14 cellular contexts compared by ENCODE assay signal in genomic region chr5:139749242-139749641, GRCh38. TPM values are rescaled to one million over a fixed set of nuclear protein-coding genes. Genes with fewer than 3 reads are reported as not detected.
DNase-seq lines count a peak whose midpoint lies in the region; ATAC-seq and TF ChIP-seq lines count a peak whose summit lies in the region.
"Had no signal": no experiment of that assay in that cellular context is flagged by ENCODE, and none has a peak within 500 bp of the region (broad histone marks: within the 10 kb centered on the region; RNA-seq: fewer than 3 reads in every experiment).

No MANE protein-coding gene starts in this region.

- no peak for ATAC-seq in activated CD8-positive, alpha-beta T cell treated with anti-CD3 and anti-CD28 coated beads for 36 hours
- no peak for ATAC-seq in activated CD8-positive, alpha-beta T cell treated with anti-CD3 and anti-CD28 coated beads, Interleukin-2, amount 10 ng/mL, durations not matched to agents 7 days and 5 days
- no peak for ATAC-seq in HG02623 (IDR thresholded peaks at IDR 0.05; ENCODE audit: unreplicated experiment)
- ATAC-seq: activated CD4-positive, CD25-positive, alpha-beta regulatory T cell treated with anti-CD3 and anti-CD28 coated beads, Interleukin-2, amount 50 U/mL, for 24 hours; activated naive CD4-positive, alpha-beta T cell treated with anti-CD3 and anti-CD28 coated beads, Interleukin-2, amount 50 U/mL, for 72 hours had no signal

- peak; percentile 34 for DNase-seq in activated CD8-positive, alpha-beta T cell treated with anti-CD3 and anti-CD28 coated beads for 36 hours
- no peak for DNase-seq in activated CD8-positive, alpha-beta T cell treated with anti-CD3 and anti-CD28 coated beads, Interleukin-2, amount 10 ng/mL, durations not matched to agents 7 days and 5 days
- no peak for DNase-seq in dorsolateral prefrontal cortex
- DNase-seq in osteocyte (ENCODE audit: extremely low spot score, unreplicated experiment): no peak
- DNase-seq in T-helper 9 cell: no peak
- no peak for DNase-seq in T-helper 2 cell treated with Interferon-gamma antibody and Interleukin-4, amounts not matched to agents 5 μg/mL and 100 μg/mL, for 36 hours (ENCODE audit: low spot score)
- DNase-seq: GDM1, kidney, NCI-H510A treated with DMSO at 0.1 percent for 48 hours, SIG-M5 had no signal

- intact Hi-C loops in activated CD8-positive, alpha-beta T cell treated with anti-CD3 and anti-CD28 coated beads for 36 hours (cut with micrococcal nuclease): loop anchor here (5.0 kb wide), 1 partner anchor 112 kb away; no protein-coding TSS in a partner anchor
- intact Hi-C loops in dorsolateral prefrontal cortex (cut with DNase I): loop anchor here in 1 of 2 donors (5.0 kb wide), 1 partner anchor 52 kb away; no protein-coding TSS in a partner anchor

- CTCF ChIA-PET in activated CD8-positive, alpha-beta T cell treated with anti-CD3 and anti-CD28 coated beads for 36 hours (lab: Charles Lee): interaction anchor here (1.1 to 9.5 kb wide), 6 partner anchors 16 to 220 kb away, joined by 3 to 86 read pairs (median 6); no protein-coding TSS in a partner anchor
- CTCF ChIA-PET in activated CD8-positive, alpha-beta T cell treated with anti-CD3 and anti-CD28 coated beads, Interleukin-2, amount 10 ng/mL, durations not matched to agents 7 days and 5 days (lab: Charles Lee): interaction anchor here (1.4 to 2.9 kb wide), 2 partner anchors 17 to 115 kb away, joined by 4 to 15 read pairs; no protein-coding TSS in a partner anchor

- no peak overlapping the region for H3K4me3 ChIP-seq in dorsolateral prefrontal cortex

- H3K36me3 Mint-ChIP-seq in activated CD8-positive, alpha-beta T cell treated with anti-CD3 and anti-CD28 coated beads for 36 hours (ENCODE audit: low read depth): no peaks in the 10 kb centered on the region
- H3K36me3 Mint-ChIP-seq in activated CD8-positive, alpha-beta T cell treated with anti-CD3 and anti-CD28 coated beads, Interleukin-2, amount 10 ng/mL, durations not matched to agents 7 days and 5 days (ENCODE audit: low read depth): no peaks in the 10 kb centered on the region
- no peaks in the 10 kb centered on the region for H3K36me3 Mint-ChIP-seq in osteocyte (ENCODE audit: unreplicated experiment)
- peaks cover 2% of the 10 kb centered on the region for H3K36me3 Mint-ChIP-seq in T-helper 2 cell treated with Interferon-gamma antibody and Interleukin-4, amounts not matched to agents 5 μg/mL and 100 μg/mL, for 36 hours (ENCODE audit: low read depth)
- H3K36me3 Mint-ChIP-seq: activated naive CD4-positive, alpha-beta T cell treated with anti-CD3 and anti-CD28 coated beads, Interleukin-2, amount 50 U/mL, for 72 hours had no signal

- H3K27ac Mint-ChIP-seq in activated CD8-positive, alpha-beta T cell treated with anti-CD3 and anti-CD28 coated beads for 36 hours: no peak overlapping the region
- H3K27ac Mint-ChIP-seq in activated CD8-positive, alpha-beta T cell treated with anti-CD3 and anti-CD28 coated beads, Interleukin-2, amount 10 ng/mL, durations not matched to agents 7 days and 5 days: no peak overlapping the region
- H3K27ac Mint-ChIP-seq in osteocyte (ENCODE audit: unreplicated experiment): peak overlapping the region; percentile 99
- H3K27ac Mint-ChIP-seq in T-helper 2 cell treated with Interferon-gamma antibody and Interleukin-4, amounts not matched to agents 5 μg/mL and 100 μg/mL, for 36 hours: no peak overlapping the region
- H3K27ac Mint-ChIP-seq: activated naive CD4-positive, alpha-beta T cell treated with anti-CD3 and anti-CD28 coated beads, Interleukin-2, amount 50 U/mL, for 72 hours had no signal

- no peak for TF ChIP-seq RAD21 in Ishikawa (IDR thresholded peaks at IDR 0.05; ENCODE audit: low read depth)

- no peaks in the 10 kb centered on the region for H3K9me3 Mint-ChIP-seq in activated CD8-positive, alpha-beta T cell treated with anti-CD3 and anti-CD28 coated beads for 36 hours
- no peaks in the 10 kb centered on the region for H3K9me3 Mint-ChIP-seq in activated CD8-positive, alpha-beta T cell treated with anti-CD3 and anti-CD28 coated beads, Interleukin-2, amount 10 ng/mL, durations not matched to agents 7 days and 5 days (ENCODE audit: insufficient read depth)
- no peaks in the 10 kb centered on the region for H3K9me3 Mint-ChIP-seq in osteocyte (ENCODE audit: unreplicated experiment)
- no peaks in the 10 kb centered on the region for H3K9me3 Mint-ChIP-seq in T-helper 2 cell treated with Interferon-gamma antibody and Interleukin-4, amounts not matched to agents 5 μg/mL and 100 μg/mL, for 36 hours
- H3K9me3 Mint-ChIP-seq: activated naive CD4-positive, alpha-beta T cell treated with anti-CD3 and anti-CD28 coated beads, Interleukin-2, amount 50 U/mL, for 72 hours had no signal

- no peak overlapping the region for H3K4me3 Mint-ChIP-seq in activated CD8-positive, alpha-beta T cell treated with anti-CD3 and anti-CD28 coated beads for 36 hours
- H3K4me3 Mint-ChIP-seq in activated CD8-positive, alpha-beta T cell treated with anti-CD3 and anti-CD28 coated beads, Interleukin-2, amount 10 ng/mL, durations not matched to agents 7 days and 5 days: no peak overlapping the region
- H3K4me3 Mint-ChIP-seq in osteocyte (ENCODE audit: unreplicated experiment): no peak overlapping the region
- no peak overlapping the region for H3K4me3 Mint-ChIP-seq in T-helper 2 cell treated with Interferon-gamma antibody and Interleukin-4, amounts not matched to agents 5 μg/mL and 100 μg/mL, for 36 hours

- peak overlapping the region in 56 of 59 donors; percentile 26 to 100 (median 97) for H3K27ac ChIP-seq in dorsolateral prefrontal cortex

- TF ChIP-seq CTCF in activated CD8-positive, alpha-beta T cell treated with anti-CD3 and anti-CD28 coated beads for 36 hours (IDR thresholded peaks at IDR 0.05): no peak
- TF ChIP-seq CTCF in dorsolateral prefrontal cortex (IDR thresholded peaks at IDR 0.05 in 54 of 56, conservative IDR thresholded peaks at IDR 0.05 in 2 of 56; ENCODE audit: low read depth in 1 of 56, partially characterized antibody in 56 of 56): no peak
- no peak for TF ChIP-seq CTCF in osteocyte (IDR thresholded peaks at IDR 0.05)

- TF ChIP-seq EP300 in Ishikawa (IDR thresholded peaks at IDR 0.05; ENCODE audit: borderline replicate concordance): no peak

- peaks cover 13% of the 10 kb centered on the region for H3K27me3 Mint-ChIP-seq in activated CD8-positive, alpha-beta T cell treated with anti-CD3 and anti-CD28 coated beads for 36 hours
- H3K27me3 Mint-ChIP-seq in activated CD8-positive, alpha-beta T cell treated with anti-CD3 and anti-CD28 coated beads, Interleukin-2, amount 10 ng/mL, durations not matched to agents 7 days and 5 days (ENCODE audit: low read depth): peaks cover 52% of the 10 kb centered on the region
- no peaks in the 10 kb centered on the region for H3K27me3 Mint-ChIP-seq in osteocyte (ENCODE audit: unreplicated experiment)
- H3K27me3 Mint-ChIP-seq in T-helper 2 cell treated with Interferon-gamma antibody and Interleukin-4, amounts not matched to agents 5 μg/mL and 100 μg/mL, for 36 hours (ENCODE audit: low read depth): peaks cover 51% of the 10 kb centered on the region

- H3K27me3 ChIP-seq in dorsolateral prefrontal cortex: no peaks in the 10 kb centered on the region

- POLR2A ChIA-PET in activated CD8-positive, alpha-beta T cell treated with anti-CD3 and anti-CD28 coated beads for 36 hours (lab: Charles Lee): interaction anchor here (1.2 to 3.2 kb wide), 2 partner anchors 38 to 112 kb away, joined by 3 to 15 read pairs; no protein-coding TSS in a partner anchor
- POLR2A ChIA-PET in activated CD8-positive, alpha-beta T cell treated with anti-CD3 and anti-CD28 coated beads, Interleukin-2, amount 10 ng/mL, durations not matched to agents 7 days and 5 days (lab: Charles Lee): no interaction called here

- peaks cover 50% of the 10 kb centered on the region for H3K4me1 Mint-ChIP-seq in activated CD8-positive, alpha-beta T cell treated with anti-CD3 and anti-CD28 coated beads for 36 hours (ENCODE audit: low read depth)
- H3K4me1 Mint-ChIP-seq in activated CD8-positive, alpha-beta T cell treated with anti-CD3 and anti-CD28 coated beads, Interleukin-2, amount 10 ng/mL, durations not matched to agents 7 days and 5 days (ENCODE audit: low read depth): peaks cover 26% of the 10 kb centered on the region
- peaks cover 69% of the 10 kb centered on the region for H3K4me1 Mint-ChIP-seq in osteocyte (ENCODE audit: unreplicated experiment)
- H3K4me1 Mint-ChIP-seq in T-helper 2 cell treated with Interferon-gamma antibody and Interleukin-4, amounts not matched to agents 5 μg/mL and 100 μg/mL, for 36 hours (ENCODE audit: low read depth): peaks cover 11% of the 10 kb centered on the region

TF ChIP-seq in Ishikawa, 13 proteins besides CTCF, POLR2A, EP300 and RAD21:
- peak; percentile 90 for TF ChIP-seq NFIC (IDR thresholded peaks at IDR 0.05)
- no peak for TF ChIP-seq TCF12 (IDR thresholded peaks at IDR 0.05; ENCODE audit: low read depth)
- TF ChIP-seq TEAD4 (IDR thresholded peaks at IDR 0.05): no peak
- TF ChIP-seq CREB1 (IDR thresholded peaks at IDR 0.05; ENCODE audit: low read depth): no peak
- TF ChIP-seq FOXM1 (IDR thresholded peaks at IDR 0.05; ENCODE audit: borderline replicate concordance, low read depth): no peak
- TF ChIP-seq USF1 (IDR thresholded peaks at IDR 0.05): no peak

RNA-seq across cellular contexts. Expression of gene PSD2, which starts 46.4 kb away (rescaled TPM):
- under 1 TPM in 1 of 2 experiments, not detected in 1; 0.14 TPM for total RNA-seq in activated CD8-positive, alpha-beta T cell treated with anti-CD3 and anti-CD28 coated beads for 36 hours
- total RNA-seq in activated CD8-positive, alpha-beta T cell treated with anti-CD3 and anti-CD28 coated beads, Interleukin-2, amount 10 ng/mL, durations not matched to agents 7 days and 5 days: not detected
- 100 to 1,000 TPM in 19 of 120 experiments, 10 to 100 TPM in 101; 37.2 to 251 (median 77.9) TPM for total RNA-seq in dorsolateral prefrontal cortex
- total RNA-seq in osteocyte: 0.57 and 0.62 TPM in 2 replicates
- total RNA-seq: activated naive CD4-positive, alpha-beta T cell treated with anti-CD3 and anti-CD28 coated beads, Interleukin-2, amount 50 U/mL, for 72 hours had no signal

Comparison
In these comparisons a context has a peak if more than half of its experiments do, and no peak if none do; other contexts are left out.
1. RNA of gene PSD2, which starts 46.4 kb away (total RNA-seq): 37.2 to 251 TPM in dorsolateral prefrontal cortex; 0.57 to 0.62 TPM in osteocyte, 0.14 TPM in activated CD8-positive, alpha-beta T cell treated with anti-CD3 and anti-CD28 coated beads for 36 hours and not detected in activated CD8-positive, alpha-beta T cell treated with anti-CD3 and anti-CD28 coated beads, Interleukin-2, amount 10 ng/mL, durations not matched to agents 7 days and 5 days; every median in the first group is over 10 times any median in the second.